Comparison of ENCODE assay signal across 9 cellular contexts in genomic region chr16:14703156-14704011, GRCh38. TPM values are rescaled to one million over a fixed set of nuclear protein-coding genes. Genes with fewer than 3 reads are reported as not detected.
DNase-seq lines count a peak whose midpoint lies in the region; ATAC-seq and TF ChIP-seq lines count a peak whose summit lies in the region.
"Not testable (repeated sequence)": the region's sequence is repeated elsewhere in the genome, so short reads cannot be mapped to it uniquely, and the experiment has no call there.
"Had no signal": no experiment of that assay in that cellular context is flagged by ENCODE, and none has a peak within 500 bp of the region (broad histone marks: within the 10 kb centered on the region; RNA-seq: fewer than 3 reads in every experiment).

NPIPA3 (plus strand) TSS chr16:14703411; CDS start chr16:14708944, 5,533 bp downstream.

- H3K4me3 Mint-ChIP-seq in activated naive CD8-positive, alpha-beta T cell treated with anti-CD3 and anti-CD28 coated beads, Interleukin-2, amount 50 U/mL, for 24 hours: not testable (repeated sequence)

- H3K9me3 Mint-ChIP-seq in activated naive CD8-positive, alpha-beta T cell treated with anti-CD3 and anti-CD28 coated beads, Interleukin-2, amount 50 U/mL, for 24 hours: not testable (repeated sequence)

- H3K4me1 Mint-ChIP-seq in activated naive CD8-positive, alpha-beta T cell treated with anti-CD3 and anti-CD28 coated beads, Interleukin-2, amount 50 U/mL, for 24 hours: not testable (repeated sequence)

- H3K4me3 ChIP-seq in right lobe of liver; aorta (ENCODE audit: low read length in 2 of 2): not testable (repeated sequence)

- not testable (repeated sequence) for H3K36me3 ChIP-seq in right lobe of liver; aorta (ENCODE audit: control insufficient read depth in 1 of 2, insufficient read depth in 2 of 2, low read length in 1 of 2)

- no CpG with 5 or more reads among the region's 73 CpGs for WGBS in right lobe of liver (ENCODE audit: insufficient coverage, low coverage, low lambda C conversion rate, missing lambda C conversion rate)
- no CpG with 5 or more reads among the region's 73 CpGs for WGBS in aorta, 2 donors

- not testable (repeated sequence) for H3K27me3 ChIP-seq in right lobe of liver; aorta (ENCODE audit: control insufficient read depth in 1 of 2, insufficient read depth in 2 of 2, low read length in 1 of 2)

- ATAC-seq in GM18868 (IDR thresholded peaks at IDR 0.05; ENCODE audit: unreplicated experiment): peak; percentile 99
- ATAC-seq in GM21367 (IDR thresholded peaks at IDR 0.05; ENCODE audit: unreplicated experiment): peak; percentile 96
- ATAC-seq in HG02642 (IDR thresholded peaks at IDR 0.05; ENCODE audit: poor library complexity, unreplicated experiment): peak; percentile 97
- ATAC-seq in HG03097 (IDR thresholded peaks at IDR 0.05; ENCODE audit: low FRiP score, unreplicated experiment): peak; percentile 97
- peak; percentile 96 for ATAC-seq in HG03571 (IDR thresholded peaks at IDR 0.05; ENCODE audit: unreplicated experiment)
- peak; percentile 99 for ATAC-seq in activated naive CD8-positive, alpha-beta T cell treated with anti-CD3 and anti-CD28 coated beads, Interleukin-2, amount 50 U/mL, for 24 hours
- peak; percentile 100 for ATAC-seq in right lobe of liver
- ATAC-seq in aorta (ENCODE audit: low FRiP score): peak; percentile 89

- H3K4me1 ChIP-seq in right lobe of liver; aorta (ENCODE audit: control insufficient read depth in 1 of 2, insufficient read depth in 2 of 2, low read length in 2 of 2): not testable (repeated sequence)

- not testable (repeated sequence) for TF ChIP-seq POLR2A in right lobe of liver (IDR thresholded peaks at IDR 0.05)

- H3K36me3 Mint-ChIP-seq in activated naive CD8-positive, alpha-beta T cell treated with anti-CD3 and anti-CD28 coated beads, Interleukin-2, amount 50 U/mL, for 24 hours (ENCODE audit: low read depth): not testable (repeated sequence)

- intact Hi-C loops in right lobe of liver (cut with DNase I); aorta (cut with DNase I): not testable (repeated sequence)

- not testable (repeated sequence) for TF ChIP-seq CTCF in right lobe of liver (IDR thresholded peaks at IDR 0.05)

- H3K27me3 Mint-ChIP-seq in activated naive CD8-positive, alpha-beta T cell treated with anti-CD3 and anti-CD28 coated beads, Interleukin-2, amount 50 U/mL, for 24 hours: not testable (repeated sequence)

- not testable (repeated sequence) for H3K27ac Mint-ChIP-seq in activated naive CD8-positive, alpha-beta T cell treated with anti-CD3 and anti-CD28 coated beads, Interleukin-2, amount 50 U/mL, for 24 hours

- H3K9me3 ChIP-seq in right lobe of liver; aorta (ENCODE audit: control insufficient read depth, low read length): not testable (repeated sequence)

- not testable (repeated sequence) for DNase-seq in activated naive CD8-positive, alpha-beta T cell treated with anti-CD3 and anti-CD28 coated beads, Interleukin-2, amount 50 U/mL, for 24 hours; right lobe of liver; aorta

- not testable (repeated sequence) for H3K27ac ChIP-seq in right lobe of liver; aorta (ENCODE audit: low read depth in 1 of 2, low read length in 2 of 2)

RNA-seq across cellular contexts. Expression of gene NPIPA3, which starts in this region (rescaled TPM):
- 1 to 10 TPM in 2 of 6 experiments, under 1 TPM in 1, not detected in 3; 0.86 to 1.9 (median 1.2) TPM for total RNA-seq in right lobe of liver
- total RNA-seq in aorta: 1 to 10 TPM; 5.4 to 8.0 TPM
- 10 to 100 TPM in 1 of 2 donors, 1 to 10 TPM in 1; 1.6 to 13.0 TPM for polyA plus RNA-seq in aorta
- polyA plus RNA-seq: immature natural killer cell had no signal
